Comparison of ENCODE assay signal across 8 cellular contexts in genomic region chr19:13207237-13208130, GRCh38.
A peak's percentile ranks its signal among the peaks of the same experiment; 100 is the strongest.
DNase-seq lines count a peak whose midpoint lies in the region; ATAC-seq and TF ChIP-seq lines count a peak whose summit lies in the region.

No MANE protein-coding gene starts in this region.

- peaks cover 12% of the 10 kb centered on the region for H3K4me1 ChIP-seq in KMS-11 (ENCODE audit: low read depth, poor library complexity, severe bottlenecking)
- peaks cover 0 to 3% of the 10 kb centered on the region in 2 donors for H3K4me1 ChIP-seq in muscle layer of duodenum (ENCODE audit: control insufficient read depth in 1 of 2, insufficient read depth in 2 of 2, low read length in 2 of 2)

- H3K4me3 ChIP-seq in AG10803 (ENCODE audit: low read length): peak overlapping the region; percentile 45
- H3K4me3 ChIP-seq in KMS-11 (IDR thresholded peaks at IDR 0.05; ENCODE audit: insufficient read depth, low read depth, low read length): no peak overlapping the region
- H3K4me3 ChIP-seq in muscle layer of duodenum (ENCODE audit: low read depth in 1 of 2, low read length in 2 of 2): peak overlapping the region; percentile 50 to 53

- H3K27ac ChIP-seq in KMS-11 (no peak overlapping the region), caudate nucleus (ENCODE audit: low read depth, low read length) (peak overlapping the region; percentile 26), muscle layer of duodenum (ENCODE audit: low read length) (no peak overlapping the region)

- H2AFZ ChIP-seq in KMS-11 (ENCODE audit: low read depth): no peak overlapping the region

- no peak for TF ChIP-seq CTCF in AG10803 (conservative IDR thresholded peaks at IDR 0.05; ENCODE audit: low read length)
- TF ChIP-seq CTCF in KMS-11 (conservative IDR thresholded peaks at IDR 0.05; ENCODE audit: low read depth, low read length): no peak

- no peaks in the 10 kb centered on the region for H4K20me1 ChIP-seq in KMS-11 (ENCODE audit: insufficient read depth)

- no peak overlapping the region for H3K9ac ChIP-seq in KMS-11

- no peaks in the 10 kb centered on the region for H3K36me3 ChIP-seq in KMS-11 (ENCODE audit: insufficient read depth)
- H3K36me3 ChIP-seq in muscle layer of duodenum (ENCODE audit: control insufficient read depth in 1 of 2, insufficient read depth in 2 of 2, low read length in 2 of 2): no peaks in the 10 kb centered on the region

- H3K79me2 ChIP-seq in KMS-11 (ENCODE audit: insufficient read depth, low read depth): no peaks in the 10 kb centered on the region

- H3K9me3 ChIP-seq in muscle layer of duodenum (ENCODE audit: control insufficient read depth in 1 of 2, low read length in 2 of 2): no peaks in the 10 kb centered on the region

- DNase-seq in AG10803 (ENCODE audit: low read depth) (peak; percentile 54), caudate nucleus (lab: John Stamatoyannopoulos, UW) (no peak), SHP77 treated with DMSO at 0.1 percent for 48 hours (lab: John Stamatoyannopoulos, UW) (no peak), foreskin melanocyte (no peak)

- peaks cover 61% of the 10 kb centered on the region for H3K27me3 ChIP-seq in KMS-11 (ENCODE audit: insufficient read depth, low read depth)
- H3K27me3 ChIP-seq in muscle layer of duodenum (ENCODE audit: low read depth, low read length): no peaks in the 10 kb centered on the region

- H3K4me2 ChIP-seq in KMS-11: peak overlapping the region; percentile 38; the same call in 1 of the 2 replicates

- ATAC-seq in GM19397 (IDR thresholded peaks at IDR 0.05; ENCODE audit: unreplicated experiment) (no peak), GM19467 (IDR thresholded peaks at IDR 0.05; ENCODE audit: unreplicated experiment) (no peak)
